Comparison of ENCODE assay signal across 29 cellular contexts in the genomic region with DNA sequence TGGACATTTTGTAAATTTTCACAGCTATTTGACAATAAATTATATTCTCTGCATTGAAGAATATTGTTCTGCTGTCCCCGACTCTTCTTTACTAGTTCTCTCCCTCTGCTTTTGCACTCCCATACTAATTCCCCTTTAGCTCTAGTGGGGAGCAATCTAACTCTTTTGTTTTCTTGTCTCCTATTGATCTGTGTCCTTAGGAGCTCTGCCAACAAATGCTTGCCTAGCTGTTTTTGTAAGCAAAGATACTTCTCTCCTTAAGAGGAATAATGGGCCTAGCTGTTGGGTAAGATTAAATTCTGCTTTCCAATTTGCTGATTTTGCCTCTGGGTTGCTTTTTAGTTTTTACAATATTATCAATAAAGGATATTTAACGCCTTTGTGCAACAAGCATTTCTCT. TPM values are rescaled to one million over a fixed set of nuclear protein-coding genes. Genes with fewer than 3 reads are reported as not detected.
"Had no signal": no experiment of that assay in that cellular context is flagged by ENCODE, and none has a peak within 500 bp of the region (broad histone marks: within the 10 kb centered on the region; RNA-seq: fewer than 3 reads in every experiment).

No MANE protein-coding gene starts in this region.

- H3K27me3 ChIP-seq: neutrophil, pancreas, right lobe of liver, spleen, suprapubic skin, testis, tibial artery, transverse colon, upper lobe of right lung, uterus had no signal

- ATAC-seq: naive thymus-derived CD4-positive, alpha-beta T cell; natural killer cell; stimulated activated memory B cell treated with anti-CD40 and anti-IgM and Interleukin-4, amounts not matched to agents 10 μg/mL and 1 μg/mL and 100 μg/mL, for 72 hours; stimulated activated naive CD8-positive, alpha-beta T cell treated with anti-CD3 and anti-CD28 coated beads, Interleukin-15, amount 100 ng/mL, for 72 hours; stimulated activated naive CD8-positive, alpha-beta T cell treated with anti-CD3 and anti-CD28 coated beads, Interleukin-15, Interleukin-2, amounts not matched to agents 100 U/mL and 50 U/mL, for 24 hours; upper lobe of right lung had no signal

- DNase-seq: naive thymus-derived CD4-positive, alpha-beta T cell; natural killer cell; nucleus accumbens; right cardiac atrium; right lobe of liver; spleen; stimulated activated CD4-positive, alpha-beta T cell treated with anti-CD3 and anti-CD28 coated beads, Interleukin-12 subunit alpha, Interleukin-12 subunit beta, amount 100 ng/mL, for 4 hours; stimulated activated CD4-positive, alpha-beta T cell treated with anti-CD3 and anti-CD28 coated beads, Interleukin-1b, Interleukin-23, amount 100 ng/mL, for 48 hours; stimulated activated CD4-positive, alpha-beta T cell treated with anti-CD3 and anti-CD28 coated beads, Interleukin-4, amount 100 ng/mL, for 1 hour; stimulated activated CD4-positive, alpha-beta T cell treated with anti-CD3 and anti-CD28 coated beads, Interleukin-4, amount 100 ng/mL, for 4 hours; stimulated activated CD8-positive, alpha-beta memory T cell treated with anti-CD3 and anti-CD28 coated beads, Interleukin-4, amount 100 ng/mL, for 48 hours; stimulated activated naive CD4-positive, alpha-beta T cell; stimulated activated naive CD8-positive, alpha-beta T cell treated with anti-CD3 and anti-CD28 coated beads, Interleukin-15, amount 100 ng/mL, for 72 hours; stimulated activated naive CD8-positive, alpha-beta T cell treated with anti-CD3 and anti-CD28 coated beads, Interleukin-15, Interleukin-2, amounts not matched to agents 100 U/mL and 50 U/mL, for 24 hours; substantia nigra; testis; tibial artery; transverse colon; upper lobe of right lung; uterus had no signal

- H3K36me3 ChIP-seq: neutrophil, pancreas, prostate gland, right lobe of liver, spleen, suprapubic skin, tibial artery, transverse colon, upper lobe of right lung, uterus had no signal

- H3K4me3 ChIP-seq: pancreas, prostate gland, right lobe of liver, skin epidermis, smooth muscle cell, spleen, suprapubic skin, testis, tibial artery, transverse colon, upper lobe of right lung, uterus had no signal

- H3K27ac ChIP-seq: neutrophil, pancreas, prostate gland, right lobe of liver, skin epidermis, spleen, suprapubic skin, testis, tibial artery, upper lobe of right lung, uterus had no signal

- H3K4me1 ChIP-seq: prostate gland, right lobe of liver, spleen, suprapubic skin, testis, upper lobe of right lung, uterus had no signal

RNA-seq across cellular contexts. Expression of gene ADAMTSL3, which starts 17.7 kb away (rescaled TPM):
- total RNA-seq: naive thymus-derived CD4-positive, alpha-beta T cell; osteocyte; pulmonary artery endothelial cell had no signal
